ENCODE assay signal across 8 cellular contexts in genomic region chr4:42865572-42866189, GRCh38. TPM values are rescaled to one million over a fixed set of nuclear protein-coding genes. Genes with fewer than 3 reads are reported as not detected.
A peak's percentile ranks its signal among the peaks of the same experiment; 100 is the strongest.
DNase-seq lines count a peak whose midpoint lies in the region; ATAC-seq, FAIRE-seq and TF ChIP-seq lines count a peak whose summit lies in the region.

No MANE protein-coding gene starts in this region.

- H3K27me3 Mint-ChIP-seq in activated CD4-positive, alpha-beta T cell treated with anti-CD3 and anti-CD28 coated beads, Interleukin-2, amount 10 ng/mL, durations not matched to agents 7 days and 5 days: peaks cover 2% of the 10 kb centered on the region

- no peak overlapping the region for H3K27ac Mint-ChIP-seq in activated CD4-positive, alpha-beta T cell treated with anti-CD3 and anti-CD28 coated beads, Interleukin-2, amount 10 ng/mL, durations not matched to agents 7 days and 5 days

- H3K9ac ChIP-seq in neural cell (ENCODE audit: low read length): no peak overlapping the region

- POLR2A ChIA-PET in activated CD4-positive, alpha-beta T cell treated with anti-CD3 and anti-CD28 coated beads, Interleukin-2, amount 10 ng/mL, durations not matched to agents 7 days and 5 days (lab: Charles Lee): no interaction called here

- H3K36me3 ChIP-seq in neural cell (ENCODE audit: insufficient read depth, low read length): no peaks in the 10 kb centered on the region

- no peak overlapping the region for H3K4me3 ChIP-seq in neural cell (ENCODE audit: low read length)

- CTCF ChIA-PET in activated CD4-positive, alpha-beta T cell treated with anti-CD3 and anti-CD28 coated beads, Interleukin-2, amount 10 ng/mL, durations not matched to agents 7 days and 5 days (lab: Charles Lee): no interaction called here

- H3K9me2 ChIP-seq in neural cell (ENCODE audit: insufficient read depth, low read length): no peaks in the 10 kb centered on the region

- no peaks in the 10 kb centered on the region for H3K9me3 ChIP-seq in neural cell (ENCODE audit: low read length)

- ATAC-seq in HG02938 (IDR thresholded peaks at IDR 0.05; ENCODE audit: unreplicated experiment): peak; percentile 75

- TF ChIP-seq RAD21 in neural cell (conservative IDR thresholded peaks at IDR 0.05): peak; percentile 59

- no peak overlapping the region for H3K4me2 ChIP-seq in neural cell (ENCODE audit: low read length)

- H3F3A ChIP-seq in neural cell (ENCODE audit: insufficient read depth, low read length, poor library complexity, severe bottlenecking): no peaks in the 10 kb centered on the region

- H3K36me3 Mint-ChIP-seq in activated CD4-positive, alpha-beta T cell treated with anti-CD3 and anti-CD28 coated beads, Interleukin-2, amount 10 ng/mL, durations not matched to agents 7 days and 5 days (ENCODE audit: low read depth): no peaks in the 10 kb centered on the region

- no peaks in the 10 kb centered on the region for H4K20me1 ChIP-seq in neural cell (ENCODE audit: insufficient read depth)

- H3K27ac ChIP-seq in epithelial cell of prostate (no peak overlapping the region), neural cell (ENCODE audit: low read length) (no peak overlapping the region)

- no peak for TF ChIP-seq EP300 in neural cell (conservative IDR thresholded peaks at IDR 0.05; ENCODE audit: poor library complexity, severe bottlenecking)

- FAIRE-seq in urothelium cell line (lab: Jason Lieb, UNC): no peak

- H2AFZ ChIP-seq in neural cell (ENCODE audit: low read depth, low read length): no peak overlapping the region

- H3K4me1 Mint-ChIP-seq in activated CD4-positive, alpha-beta T cell treated with anti-CD3 and anti-CD28 coated beads, Interleukin-2, amount 10 ng/mL, durations not matched to agents 7 days and 5 days: no peaks in the 10 kb centered on the region

- no peaks in the 10 kb centered on the region for H3K79me2 ChIP-seq in neural cell (replicated peaks; ENCODE audit: insufficient read depth, low read length)

- H3K9me3 Mint-ChIP-seq in activated CD4-positive, alpha-beta T cell treated with anti-CD3 and anti-CD28 coated beads, Interleukin-2, amount 10 ng/mL, durations not matched to agents 7 days and 5 days: no peaks in the 10 kb centered on the region

- H3K4me3 Mint-ChIP-seq in activated CD4-positive, alpha-beta T cell treated with anti-CD3 and anti-CD28 coated beads, Interleukin-2, amount 10 ng/mL, durations not matched to agents 7 days and 5 days: no peak overlapping the region

- DNase-seq in A172 (ENCODE audit: low spot score) (peak; percentile 42), GM04503 (ENCODE audit: low read depth) (peak; percentile 11), NCI-H345 (lab: John Stamatoyannopoulos, UW) (peak; percentile 60), epithelial cell of prostate (ENCODE audit: low read depth, low spot score) (peak; percentile 8), urothelium cell line (ENCODE audit: low spot score) (peak; percentile 48)
- DNase-seq in activated CD4-positive, alpha-beta T cell treated with anti-CD3 and anti-CD28 coated beads, Interleukin-2, amount 10 ng/mL, durations not matched to agents 7 days and 5 days: peak; percentile 65

- peak; percentile 63 for TF ChIP-seq CTCF in neural cell (IDR thresholded peaks at IDR 0.05; ENCODE audit: poor library complexity, severe bottlenecking)

- H3K27me3 ChIP-seq in neural cell (ENCODE audit: insufficient read depth, low read depth, low read length): no peaks in the 10 kb centered on the region

TF ChIP-seq in neural cell, 6 proteins besides CTCF, POLR2A, EP300 and RAD21:
- TF ChIP-seq TAF1 (IDR thresholded peaks at IDR 0.05; ENCODE audit: low read depth) (no peak), POLR2AphosphoS5 (IDR thresholded peaks at IDR 0.05) (no peak), MXI1 (conservative IDR thresholded peaks at IDR 0.05; ENCODE audit: poor library complexity, severe bottlenecking) (no peak), SMC3 (conservative IDR thresholded peaks at IDR 0.05; ENCODE audit: poor library complexity) (peak; percentile 64)
TF ChIP-seq in neural cell: peak in this region for 1.

RNA-seq across cellular contexts. Expression of gene GRXCR1, which starts 26.8 kb away (rescaled TPM):
- total RNA-seq in A172 (2014; rRNA removed; shearing (Covaris generic)): not detected in 2 replicates
- not detected for total RNA-seq in activated CD4-positive, alpha-beta T cell treated with anti-CD3 and anti-CD28 coated beads, Interleukin-2, amount 10 ng/mL, durations not matched to agents 7 days and 5 days
- not detected in 2 replicates for polyA plus RNA-seq in neural cell
- not detected in 2 replicates for polyA minus RNA-seq in neural cell

Comparison
In these comparisons a context has a peak if more than half of its experiments do, and no peak if none do; other contexts are left out.
1. DNase-seq: peak in every context shown above with its lines; median percentile 65 in activated CD4-positive, alpha-beta T cell treated with anti-CD3 and anti-CD28 coated beads, Interleukin-2, amount 10 ng/mL, durations not matched to agents 7 days and 5 days; 60 in NCI-H345; 48 in urothelium cell line; 42 in A172; 11 in GM04503; 8 in epithelial cell of prostate.